ENCODE assay signal across 10 cellular contexts in genomic region chr13:52615817-52616216, GRCh38. TPM values are rescaled to one million over a fixed set of nuclear protein-coding genes. Genes with fewer than 3 reads are reported as not detected.
A peak's percentile ranks its signal among the peaks of the same experiment; 100 is the strongest.
DNase-seq lines count a peak whose midpoint lies in the region; ATAC-seq and TF ChIP-seq lines count a peak whose summit lies in the region.
"Had no signal": no experiment of that assay in that cellular context is flagged by ENCODE, and none has a peak within 500 bp of the region (broad histone marks: within the 10 kb centered on the region; RNA-seq: fewer than 3 reads in every experiment).

No MANE protein-coding gene starts in this region.

- H3K4me2 ChIP-seq in neural progenitor cell, result no peak overlapping the region

- H3K4me1 ChIP-seq in neural progenitor cell, result peaks cover 5% of the 10 kb centered on the region

- no peak for ATAC-seq in GM19395 (IDR thresholded peaks at IDR 0.05; ENCODE audit: unreplicated experiment)

- CTCF ChIA-PET in activated CD4-positive, alpha-beta T cell treated with anti-CD3 and anti-CD28 coated beads, Interleukin-2, amount 10 ng/mL, durations not matched to agents 7 days and 5 days (lab: Charles Lee), result no interaction called here
- CTCF ChIA-PET in activated CD4-positive, alpha-beta memory T cell treated with anti-CD3 and anti-CD28 coated beads, Interleukin-2, amount 10 ng/mL, durations not matched to agents 7 days and 5 days (lab: Charles Lee), result interaction anchor here (2.5 to 2.9 kb wide), 2 partner anchors 37 to 165 kb away, joined by 20 to 40 read pairs; partner anchors contain the start of genes SUGT1 and VPS36

- H3K27me3 ChIP-seq in neural progenitor cell, result no peaks in the 10 kb centered on the region

- peaks cover 30% of the 10 kb centered on the region for H3K79me2 ChIP-seq in neural progenitor cell (ENCODE audit: low read depth)

- no peak for TF ChIP-seq CTCF in neural progenitor cell (IDR thresholded peaks at IDR 0.05)

- no peaks in the 10 kb centered on the region for H3F3A ChIP-seq in neural progenitor cell (ENCODE audit: low read depth)

- no peak for TF ChIP-seq EP300 in Ishikawa (IDR thresholded peaks at IDR 0.05; ENCODE audit: borderline replicate concordance)

- no peak overlapping the region for H3K9ac ChIP-seq in neural progenitor cell

- H3K36me3 ChIP-seq in neural progenitor cell, result no peaks in the 10 kb centered on the region

- peaks cover 2% of the 10 kb centered on the region for H3K9me3 Mint-ChIP-seq in activated CD4-positive, alpha-beta T cell treated with anti-CD3 and anti-CD28 coated beads, Interleukin-2, amount 10 ng/mL, durations not matched to agents 7 days and 5 days
- no peaks in the 10 kb centered on the region for H3K9me3 Mint-ChIP-seq in activated CD4-positive, alpha-beta memory T cell treated with anti-CD3 and anti-CD28 coated beads, Interleukin-2, amount 10 ng/mL, durations not matched to agents 7 days and 5 days
- no peaks in the 10 kb centered on the region for H3K9me3 Mint-ChIP-seq in neural progenitor cell

- H2AFZ ChIP-seq in neural progenitor cell (replicated peaks), result no peak overlapping the region

- POLR2A ChIA-PET in activated CD4-positive, alpha-beta T cell treated with anti-CD3 and anti-CD28 coated beads, Interleukin-2, amount 10 ng/mL, durations not matched to agents 7 days and 5 days (lab: Charles Lee), result interaction anchor here (2.4 kb wide), 1 partner anchor 37 kb away, joined by 15 read pairs; the partner anchor contains the start of gene SUGT1
- POLR2A ChIA-PET in activated CD4-positive, alpha-beta memory T cell treated with anti-CD3 and anti-CD28 coated beads, Interleukin-2, amount 10 ng/mL, durations not matched to agents 7 days and 5 days (lab: Charles Lee), result interaction anchor here (2.4 to 3.9 kb wide), 3 partner anchors 37 to 168 kb away, joined by 7 to 91 read pairs (median 15); partner anchors contain the start of genes SUGT1 and VPS36

- no peak overlapping the region for H3K4me3 ChIP-seq in neural progenitor cell

- H3K4me3 Mint-ChIP-seq in activated CD4-positive, alpha-beta T cell treated with anti-CD3 and anti-CD28 coated beads, Interleukin-2, amount 10 ng/mL, durations not matched to agents 7 days and 5 days, result peak overlapping the region; percentile 99
- H3K4me3 Mint-ChIP-seq in activated CD4-positive, alpha-beta memory T cell treated with anti-CD3 and anti-CD28 coated beads, Interleukin-2, amount 10 ng/mL, durations not matched to agents 7 days and 5 days, result peak overlapping the region; percentile 95
- H3K4me3 Mint-ChIP-seq in neural progenitor cell, result peak overlapping the region; percentile 70

- TF ChIP-seq RAD21 in Ishikawa (IDR thresholded peaks at IDR 0.05; ENCODE audit: low read depth), result no peak

- DNase-seq in activated CD4-positive, alpha-beta T cell treated with anti-CD3 and anti-CD28 coated beads, Interleukin-2, amount 10 ng/mL, durations not matched to agents 7 days and 5 days, result peak; percentile 25
- DNase-seq in activated CD4-positive, alpha-beta T cell treated with anti-CD3 and anti-CD28 coated beads, Interleukin-2, amount 50 U/mL, for 4 hours, result no peak
- DNase-seq in activated CD4-positive, alpha-beta memory T cell treated with anti-CD3 and anti-CD28 coated beads, Interleukin-2, amount 10 ng/mL, durations not matched to agents 7 days and 5 days, result no peak
- DNase-seq in neural progenitor cell (ENCODE audit: low spot score), result no peak
- no peak for DNase-seq in middle frontal gyrus (ENCODE audit: extremely low spot score, low spot score)
- no peak for DNase-seq in NCI-H1092 treated with DMSO at 0.1 percent for 48 hours (lab: John Stamatoyannopoulos, UW)
- DNase-seq: NCI-H1092; stimulated activated CD4-positive, alpha-beta T cell treated with anti-CD3 and anti-CD28 coated beads, Interleukin-4, amount 100 ng/mL, for 24 hours had no signal

- H3K9me3 ChIP-seq in neural progenitor cell (ENCODE audit: low read depth), result no peaks in the 10 kb centered on the region

- no peak overlapping the region for H3K27ac ChIP-seq in neural progenitor cell

- peaks cover 34% of the 10 kb centered on the region for H3K4me1 Mint-ChIP-seq in activated CD4-positive, alpha-beta T cell treated with anti-CD3 and anti-CD28 coated beads, Interleukin-2, amount 10 ng/mL, durations not matched to agents 7 days and 5 days
- peaks cover 28% of the 10 kb centered on the region for H3K4me1 Mint-ChIP-seq in activated CD4-positive, alpha-beta memory T cell treated with anti-CD3 and anti-CD28 coated beads, Interleukin-2, amount 10 ng/mL, durations not matched to agents 7 days and 5 days
- H3K4me1 Mint-ChIP-seq in neural progenitor cell, result peaks cover 16% of the 10 kb centered on the region

- H3K27ac Mint-ChIP-seq in activated CD4-positive, alpha-beta T cell treated with anti-CD3 and anti-CD28 coated beads, Interleukin-2, amount 10 ng/mL, durations not matched to agents 7 days and 5 days, result peak overlapping the region; percentile 96
- H3K27ac Mint-ChIP-seq in activated CD4-positive, alpha-beta memory T cell treated with anti-CD3 and anti-CD28 coated beads, Interleukin-2, amount 10 ng/mL, durations not matched to agents 7 days and 5 days, result peak overlapping the region; percentile 85
- H3K27ac Mint-ChIP-seq in neural progenitor cell, result no peak overlapping the region

- no peaks in the 10 kb centered on the region for H4K20me1 ChIP-seq in neural progenitor cell (ENCODE audit: low read depth)

- peaks cover 2% of the 10 kb centered on the region for H3K36me3 Mint-ChIP-seq in activated CD4-positive, alpha-beta T cell treated with anti-CD3 and anti-CD28 coated beads, Interleukin-2, amount 10 ng/mL, durations not matched to agents 7 days and 5 days (ENCODE audit: low read depth)
- no peaks in the 10 kb centered on the region for H3K36me3 Mint-ChIP-seq in activated CD4-positive, alpha-beta memory T cell treated with anti-CD3 and anti-CD28 coated beads, Interleukin-2, amount 10 ng/mL, durations not matched to agents 7 days and 5 days (ENCODE audit: low read depth)
- no peaks in the 10 kb centered on the region for H3K36me3 Mint-ChIP-seq in neural progenitor cell

- peaks cover 11% of the 10 kb centered on the region for H3K27me3 Mint-ChIP-seq in activated CD4-positive, alpha-beta T cell treated with anti-CD3 and anti-CD28 coated beads, Interleukin-2, amount 10 ng/mL, durations not matched to agents 7 days and 5 days
- H3K27me3 Mint-ChIP-seq in activated CD4-positive, alpha-beta memory T cell treated with anti-CD3 and anti-CD28 coated beads, Interleukin-2, amount 10 ng/mL, durations not matched to agents 7 days and 5 days, result peaks cover 7% of the 10 kb centered on the region
- peaks cover 3% of the 10 kb centered on the region for H3K27me3 Mint-ChIP-seq in neural progenitor cell (ENCODE audit: insufficient read depth, low read depth)

TF ChIP-seq in Ishikawa, 13 proteins besides CTCF, POLR2A, EP300 and RAD21:
- TF ChIP-seq ZBTB7A (IDR thresholded peaks at IDR 0.05; ENCODE audit: low read depth), result no peak
- no peak for TF ChIP-seq YY1 (IDR thresholded peaks at IDR 0.05; ENCODE audit: low read depth)
- TF ChIP-seq, protein P1, sequence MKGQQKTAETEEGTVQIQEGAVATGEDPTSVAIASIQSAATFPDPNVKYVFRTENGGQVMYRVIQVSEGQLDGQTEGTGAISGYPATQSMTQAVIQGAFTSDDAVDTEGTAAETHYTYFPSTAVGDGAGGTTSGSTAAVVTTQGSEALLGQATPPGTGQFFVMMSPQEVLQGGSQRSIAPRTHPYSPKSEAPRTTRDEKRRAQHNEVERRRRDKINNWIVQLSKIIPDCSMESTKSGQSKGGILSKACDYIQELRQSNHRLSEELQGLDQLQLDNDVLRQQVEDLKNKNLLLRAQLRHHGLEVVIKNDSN (IDR thresholded peaks at IDR 0.05), result peak; percentile 65

RNA-seq across cellular contexts. Expression of gene HNRNPA1L2, which starts 26.4 kb away (rescaled TPM):
- total RNA-seq in activated CD4-positive, alpha-beta T cell treated with anti-CD3 and anti-CD28 coated beads, Interleukin-2, amount 10 ng/mL, durations not matched to agents 7 days and 5 days, result 1 to 10 TPM; 7.9 to 9.1 TPM
- 1 to 10 TPM; 8.9 to 9.3 TPM for total RNA-seq in activated CD4-positive, alpha-beta memory T cell treated with anti-CD3 and anti-CD28 coated beads, Interleukin-2, amount 10 ng/mL, durations not matched to agents 7 days and 5 days
- 4.7 and 5.9 TPM in 2 replicates for total RNA-seq in neural progenitor cell (ENCODE audit: low replicate concordance)

RNA-seq across cellular contexts. Expression of gene SUGT1, which starts 36.8 kb away (rescaled TPM):
- 10 to 100 TPM; 44.0 to 48.3 TPM for total RNA-seq in activated CD4-positive, alpha-beta T cell treated with anti-CD3 and anti-CD28 coated beads, Interleukin-2, amount 10 ng/mL, durations not matched to agents 7 days and 5 days
- 10 to 100 TPM; 50.1 to 51.7 TPM for total RNA-seq in activated CD4-positive, alpha-beta memory T cell treated with anti-CD3 and anti-CD28 coated beads, Interleukin-2, amount 10 ng/mL, durations not matched to agents 7 days and 5 days
- 47.5 and 67.0 TPM in 2 replicates for total RNA-seq in neural progenitor cell (ENCODE audit: low replicate concordance)
